Comparison of ENCODE assay signal across 1 cellular context in genomic region chr16:8567355-8568230, GRCh38.
TF ChIP-seq lines count a peak whose summit lies in the region.

No MANE protein-coding gene starts in this region.

TF ChIP-seq in K562, 482 proteins besides CTCF, POLR2A, EP300 and RAD21 (continued from another document and continues in another):
- TF ChIP-seq, protein P1, sequence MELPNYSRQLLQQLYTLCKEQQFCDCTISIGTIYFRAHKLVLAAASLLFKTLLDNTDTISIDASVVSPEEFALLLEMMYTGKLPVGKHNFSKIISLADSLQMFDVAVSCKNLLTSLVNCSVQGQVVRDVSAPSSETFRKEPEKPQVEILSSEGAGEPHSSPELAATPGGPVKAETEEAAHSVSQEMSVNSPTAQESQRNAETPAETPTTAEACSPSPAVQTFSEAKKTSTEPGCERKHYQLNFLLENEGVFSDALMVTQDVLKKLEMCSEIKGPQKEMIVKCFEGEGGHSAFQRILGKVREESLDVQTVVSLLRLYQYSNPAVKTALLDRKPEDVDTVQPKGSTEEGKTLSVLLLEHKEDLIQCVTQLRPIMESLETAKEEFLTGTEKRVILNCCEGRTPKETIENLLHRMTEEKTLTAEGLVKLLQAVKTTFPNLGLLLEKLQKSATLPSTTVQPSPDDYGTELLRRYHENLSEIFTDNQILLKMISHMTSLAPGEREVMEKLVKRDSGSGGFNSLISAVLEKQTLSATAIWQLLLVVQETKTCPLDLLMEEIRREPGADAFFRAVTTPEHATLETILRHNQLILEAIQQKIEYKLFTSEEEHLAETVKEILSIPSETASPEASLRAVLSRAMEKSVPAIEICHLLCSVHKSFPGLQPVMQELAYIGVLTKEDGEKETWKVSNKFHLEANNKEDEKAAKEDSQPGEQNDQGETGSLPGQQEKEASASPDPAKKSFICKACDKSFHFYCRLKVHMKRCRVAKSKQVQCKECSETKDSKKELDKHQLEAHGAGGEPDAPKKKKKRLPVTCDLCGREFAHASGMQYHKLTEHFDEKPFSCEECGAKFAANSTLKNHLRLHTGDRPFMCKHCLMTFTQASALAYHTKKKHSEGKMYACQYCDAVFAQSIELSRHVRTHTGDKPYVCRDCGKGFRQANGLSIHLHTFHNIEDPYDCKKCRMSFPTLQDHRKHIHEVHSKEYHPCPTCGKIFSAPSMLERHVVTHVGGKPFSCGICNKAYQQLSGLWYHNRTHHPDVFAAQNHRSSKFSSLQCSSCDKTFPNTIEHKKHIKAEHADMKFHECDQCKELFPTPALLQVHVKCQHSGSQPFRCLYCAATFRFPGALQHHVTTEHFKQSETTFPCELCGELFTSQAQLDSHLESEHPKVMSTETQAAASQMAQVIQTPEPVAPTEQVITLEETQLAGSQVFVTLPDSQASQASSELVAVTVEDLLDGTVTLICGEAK (IDR thresholded peaks at IDR 0.05), result peak; percentile 80
- TF ChIP-seq, protein P1 (CRISPR knock-in tag; IDR thresholded peaks at IDR 0.05), result no peak; the same call in 1 of the 2 replicates
- no peak for TF ChIP-seq CBFB (CRISPR knock-in tag; IDR thresholded peaks at IDR 0.05)
- TF ChIP-seq ZNF165 (CRISPR knock-in tag; IDR thresholded peaks at IDR 0.05; ENCODE audit: borderline replicate concordance), result no peak
- TF ChIP-seq CTBP1 (IDR thresholded peaks at IDR 0.05; ENCODE audit: borderline replicate concordance), result peak; percentile 55; the same call in 1 of the 2 replicates
- TF ChIP-seq SP2 (IDR thresholded peaks at IDR 0.05; ENCODE audit: extremely low read depth, low read depth, low read length, poor library complexity, severe bottlenecking), result no peak
- no peak for TF ChIP-seq ZMIZ1 (IDR thresholded peaks at IDR 0.05; ENCODE audit: low read depth in 2 of 2, low read length in 2 of 2)
- TF ChIP-seq TEAD4 (IDR thresholded peaks at IDR 0.05; ENCODE audit: low read length), result peak; percentile 57
- TF ChIP-seq TEAD4 (CRISPR knock-in tag; IDR thresholded peaks at IDR 0.05; ENCODE audit: borderline replicate concordance), result no peak
- no peak for TF ChIP-seq RBM25 (IDR thresholded peaks at IDR 0.05; ENCODE audit: low read depth, low read length, severe bottlenecking)
- no peak for TF ChIP-seq DIDO1 (tag; IDR thresholded peaks at IDR 0.05; ENCODE audit: low read depth)
- TF ChIP-seq ADNP (tag; IDR thresholded peaks at IDR 0.05), result no peak
- TF ChIP-seq, protein P2, sequence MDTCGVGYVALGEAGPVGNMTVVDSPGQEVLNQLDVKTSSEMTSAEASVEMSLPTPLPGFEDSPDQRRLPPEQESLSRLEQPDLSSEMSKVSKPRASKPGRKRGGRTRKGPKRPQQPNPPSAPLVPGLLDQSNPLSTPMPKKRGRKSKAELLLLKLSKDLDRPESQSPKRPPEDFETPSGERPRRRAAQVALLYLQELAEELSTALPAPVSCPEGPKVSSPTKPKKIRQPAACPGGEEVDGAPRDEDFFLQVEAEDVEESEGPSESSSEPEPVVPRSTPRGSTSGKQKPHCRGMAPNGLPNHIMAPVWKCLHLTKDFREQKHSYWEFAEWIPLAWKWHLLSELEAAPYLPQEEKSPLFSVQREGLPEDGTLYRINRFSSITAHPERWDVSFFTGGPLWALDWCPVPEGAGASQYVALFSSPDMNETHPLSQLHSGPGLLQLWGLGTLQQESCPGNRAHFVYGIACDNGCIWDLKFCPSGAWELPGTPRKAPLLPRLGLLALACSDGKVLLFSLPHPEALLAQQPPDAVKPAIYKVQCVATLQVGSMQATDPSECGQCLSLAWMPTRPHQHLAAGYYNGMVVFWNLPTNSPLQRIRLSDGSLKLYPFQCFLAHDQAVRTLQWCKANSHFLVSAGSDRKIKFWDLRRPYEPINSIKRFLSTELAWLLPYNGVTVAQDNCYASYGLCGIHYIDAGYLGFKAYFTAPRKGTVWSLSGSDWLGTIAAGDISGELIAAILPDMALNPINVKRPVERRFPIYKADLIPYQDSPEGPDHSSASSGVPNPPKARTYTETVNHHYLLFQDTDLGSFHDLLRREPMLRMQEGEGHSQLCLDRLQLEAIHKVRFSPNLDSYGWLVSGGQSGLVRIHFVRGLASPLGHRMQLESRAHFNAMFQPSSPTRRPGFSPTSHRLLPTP (IDR thresholded peaks at IDR 0.05; ENCODE audit: borderline replicate concordance, extremely low read depth, insufficient read length), result no peak
- TF ChIP-seq IRF2 (CRISPR knock-in tag; IDR thresholded peaks at IDR 0.05), result no peak
- no peak for TF ChIP-seq KDM1A (IDR thresholded peaks at IDR 0.05)
- TF ChIP-seq, protein P3, sequence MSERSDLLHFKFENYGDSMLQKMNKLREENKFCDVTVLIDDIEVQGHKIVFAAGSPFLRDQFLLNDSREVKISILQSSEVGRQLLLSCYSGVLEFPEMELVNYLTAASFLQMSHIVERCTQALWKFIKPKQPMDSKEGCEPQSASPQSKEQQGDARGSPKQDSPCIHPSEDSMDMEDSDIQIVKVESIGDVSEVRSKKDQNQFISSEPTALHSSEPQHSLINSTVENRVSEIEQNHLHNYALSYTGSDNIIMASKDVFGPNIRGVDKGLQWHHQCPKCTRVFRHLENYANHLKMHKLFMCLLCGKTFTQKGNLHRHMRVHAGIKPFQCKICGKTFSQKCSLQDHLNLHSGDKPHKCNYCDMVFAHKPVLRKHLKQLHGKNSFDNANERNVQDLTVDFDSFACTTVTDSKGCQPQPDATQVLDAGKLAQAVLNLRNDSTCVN (CRISPR knock-in tag; IDR thresholded peaks at IDR 0.05), result no peak
- no peak for TF ChIP-seq RFX7 (CRISPR knock-in tag; IDR thresholded peaks at IDR 0.05)
- TF ChIP-seq HMG20B (CRISPR knock-in tag; IDR thresholded peaks at IDR 0.05), result no peak
- no peak for TF ChIP-seq ZNF507 (tag; conservative IDR thresholded peaks at IDR 0.05)
- TF ChIP-seq ZNF518B (CRISPR knock-in tag; IDR thresholded peaks at IDR 0.05), result no peak
- TF ChIP-seq, protein P4, sequence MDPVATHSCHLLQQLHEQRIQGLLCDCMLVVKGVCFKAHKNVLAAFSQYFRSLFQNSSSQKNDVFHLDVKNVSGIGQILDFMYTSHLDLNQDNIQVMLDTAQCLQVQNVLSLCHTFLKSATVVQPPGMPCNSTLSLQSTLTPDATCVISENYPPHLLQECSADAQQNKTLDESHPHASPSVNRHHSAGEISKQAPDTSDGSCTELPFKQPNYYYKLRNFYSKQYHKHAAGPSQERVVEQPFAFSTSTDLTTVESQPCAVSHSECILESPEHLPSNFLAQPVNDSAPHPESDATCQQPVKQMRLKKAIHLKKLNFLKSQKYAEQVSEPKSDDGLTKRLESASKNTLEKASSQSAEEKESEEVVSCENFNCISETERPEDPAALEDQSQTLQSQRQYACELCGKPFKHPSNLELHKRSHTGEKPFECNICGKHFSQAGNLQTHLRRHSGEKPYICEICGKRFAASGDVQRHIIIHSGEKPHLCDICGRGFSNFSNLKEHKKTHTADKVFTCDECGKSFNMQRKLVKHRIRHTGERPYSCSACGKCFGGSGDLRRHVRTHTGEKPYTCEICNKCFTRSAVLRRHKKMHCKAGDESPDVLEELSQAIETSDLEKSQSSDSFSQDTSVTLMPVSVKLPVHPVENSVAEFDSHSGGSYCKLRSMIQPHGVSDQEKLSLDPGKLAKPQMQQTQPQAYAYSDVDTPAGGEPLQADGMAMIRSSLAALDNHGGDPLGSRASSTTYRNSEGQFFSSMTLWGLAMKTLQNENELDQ (CRISPR knock-in tag; IDR thresholded peaks at IDR 0.05; ENCODE audit: borderline replicate concordance), result no peak
- TF ChIP-seq ZNF668 (CRISPR knock-in tag; IDR thresholded peaks at IDR 0.05), result no peak
- TF ChIP-seq MAX (CRISPR knock-in tag; IDR thresholded peaks at IDR 0.05), result no peak
- TF ChIP-seq TBL1XR1 (IDR thresholded peaks at IDR 0.05; ENCODE audit: low read length in 2 of 2), result no peak
- TF ChIP-seq RB1 (IDR thresholded peaks at IDR 0.05; ENCODE audit: low read depth), result peak; percentile 67; the same call in 1 of the 2 replicates
- no peak for TF ChIP-seq TCFL5 (CRISPR knock-in tag; conservative IDR thresholded peaks at IDR 0.05)
- TF ChIP-seq ZNF253 (CRISPR knock-in tag; conservative IDR thresholded peaks at IDR 0.05), result no peak
- no peak for TF ChIP-seq HIVEP1 (CRISPR knock-in tag; IDR thresholded peaks at IDR 0.05)
- no peak for TF ChIP-seq NFIC (IDR thresholded peaks at IDR 0.05)
- TF ChIP-seq CBFA2T3 (IDR thresholded peaks at IDR 0.05), result no peak
- no peak for TF ChIP-seq GABPA (tag; conservative IDR thresholded peaks at IDR 0.05; ENCODE audit: low read depth)
- no peak for TF ChIP-seq ZNF316 (IDR thresholded peaks at IDR 0.05)
- TF ChIP-seq ZNF24 (IDR thresholded peaks at IDR 0.05), result peak; percentile 84
- peak; percentile 74 for TF ChIP-seq CC2D1A (IDR thresholded peaks at IDR 0.05)
- no peak for TF ChIP-seq NCOA4 (IDR thresholded peaks at IDR 0.05; ENCODE audit: partially characterized antibody)
- TF ChIP-seq, protein P5, sequence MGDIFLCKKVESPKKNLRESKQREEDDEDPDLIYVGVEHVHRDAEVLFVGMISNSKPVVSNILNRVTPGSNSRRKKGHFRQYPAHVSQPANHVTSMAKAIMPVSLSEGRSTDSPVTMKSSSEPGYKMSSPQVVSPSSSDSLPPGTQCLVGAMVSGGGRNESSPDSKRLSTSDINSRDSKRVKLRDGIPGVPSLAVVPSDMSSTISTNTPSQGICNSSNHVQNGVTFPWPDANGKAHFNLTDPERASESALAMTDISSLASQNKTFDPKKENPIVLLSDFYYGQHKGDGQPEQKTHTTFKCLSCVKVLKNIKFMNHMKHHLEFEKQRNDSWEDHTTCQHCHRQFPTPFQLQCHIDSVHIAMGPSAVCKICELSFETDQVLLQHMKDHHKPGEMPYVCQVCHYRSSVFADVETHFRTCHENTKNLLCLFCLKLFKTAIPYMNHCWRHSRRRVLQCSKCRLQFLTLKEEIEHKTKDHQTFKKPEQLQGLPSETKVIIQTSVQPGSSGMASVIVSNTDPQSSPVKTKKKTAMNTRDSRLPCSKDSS (IDR thresholded peaks at IDR 0.05; ENCODE audit: low read depth, partially characterized antibody), result no peak
